Comparison of ENCODE assay signal across 8 cellular contexts in genomic region chrX:29662759-29663503, GRCh38.
DNase-seq lines count a peak whose midpoint lies in the region; ATAC-seq and TF ChIP-seq lines count a peak whose summit lies in the region.

No MANE protein-coding gene starts in this region.

- peaks cover 9% of the 10 kb centered on the region for H3K9me3 Mint-ChIP-seq in natural killer cell treated with Interleukin-12 subunit alpha and Interleukin-12 subunit beta and Interleukin-15 and Interleukin-18, amount 100 ng/mL, for 72 hours

- ATAC-seq in natural killer cell treated with Interleukin-12 subunit alpha and Interleukin-12 subunit beta and Interleukin-15 and Interleukin-18, amount 100 ng/mL, for 72 hours: no peak

- in situ Hi-C loops in GM23248 (cut with MboI): no loop called here

- H3K27ac ChIP-seq in GM23248 (peak overlapping the region; percentile 79), spleen (no peak overlapping the region)

- TF ChIP-seq CTCF in NB4 (IDR thresholded peaks at IDR 0.05; ENCODE audit: low read depth, low read length) (no peak), foreskin fibroblast (IDR thresholded peaks at IDR 0.05; ENCODE audit: low read depth, low read length) (no peak), spleen (IDR thresholded peaks at IDR 0.05 in 8 of 11, conservative IDR thresholded peaks at IDR 0.05 in 3 of 11) (no peak)

- H3K27ac Mint-ChIP-seq in natural killer cell treated with Interleukin-12 subunit alpha and Interleukin-12 subunit beta and Interleukin-15 and Interleukin-18, amount 100 ng/mL, for 72 hours: no peak overlapping the region

- H3K4me1 Mint-ChIP-seq in natural killer cell treated with Interleukin-12 subunit alpha and Interleukin-12 subunit beta and Interleukin-15 and Interleukin-18, amount 100 ng/mL, for 72 hours (ENCODE audit: low read depth in 2 of 2): no peaks in the 10 kb centered on the region

- H3K4me3 ChIP-seq in GM23248: peak overlapping the region; percentile 43
- no peak overlapping the region for H3K4me3 ChIP-seq in NB4 (ENCODE audit: low read depth, low read length)
- H3K4me3 ChIP-seq in foreskin fibroblast (ENCODE audit: low read depth in 1 of 2, low read length in 2 of 2): no peak overlapping the region
- H3K4me3 ChIP-seq in spleen: no peak overlapping the region

- H3K27me3 ChIP-seq in GM23248 (replicated peaks; ENCODE audit: insufficient read depth): no peaks in the 10 kb centered on the region
- H3K27me3 ChIP-seq in spleen (replicated peaks in 1 of 7): no peaks in the 10 kb centered on the region

- H4K20me1 ChIP-seq in GM23248 (ENCODE audit: insufficient read depth): no peaks in the 10 kb centered on the region

- H3K36me3 ChIP-seq in GM23248 (ENCODE audit: low read depth) (no peaks in the 10 kb centered on the region), spleen (no peaks in the 10 kb centered on the region)

- peak; percentile 51 for DNase-seq in Ammon's horn (ENCODE audit: low spot score)
- peak; percentile 92 for DNase-seq in GM23248
- DNase-seq in NB4 (ENCODE audit: low read depth): peak; percentile 2
- DNase-seq in foreskin fibroblast: peak; percentile 81 to 86
- no peak for DNase-seq in DMS114 treated with DMSO at 0.1 percent for 48 hours (lab: John Stamatoyannopoulos, UW; ENCODE audit: unreplicated experiment)
- no peak for DNase-seq in natural killer cell treated with Interleukin-12 subunit alpha and Interleukin-12 subunit beta and Interleukin-15 and Interleukin-18, amount 100 ng/mL, for 72 hours (ENCODE audit: low spot score)
- no peak for DNase-seq in spleen
- no peak for DNase-seq in NCI-H1105 treated with DMSO at 0.1 percent for 48 hours (lab: John Stamatoyannopoulos, UW)

- no peaks in the 10 kb centered on the region for H3K27me3 Mint-ChIP-seq in natural killer cell treated with Interleukin-12 subunit alpha and Interleukin-12 subunit beta and Interleukin-15 and Interleukin-18, amount 100 ng/mL, for 72 hours

- no peaks in the 10 kb centered on the region for H3K79me2 ChIP-seq in GM23248 (ENCODE audit: insufficient read depth)

- H3K4me1 ChIP-seq in GM23248 (ENCODE audit: insufficient read depth) (peaks cover 30% of the 10 kb centered on the region), spleen (no peaks in the 10 kb centered on the region)

- peak overlapping the region; percentile 75 for H3K4me2 ChIP-seq in GM23248 (ENCODE audit: unreplicated experiment)

- H2AFZ ChIP-seq in GM23248: no peak overlapping the region; the same call in 1 of the 2 replicates

- H3K9me3 ChIP-seq in GM23248 (ENCODE audit: low read depth): no peaks in the 10 kb centered on the region
- no peaks in the 10 kb centered on the region for H3K9me3 ChIP-seq in spleen

- peaks cover 25% of the 10 kb centered on the region for H3F3A ChIP-seq in GM23248 (ENCODE audit: insufficient read depth)

- no peaks in the 10 kb centered on the region for H3K36me3 Mint-ChIP-seq in natural killer cell treated with Interleukin-12 subunit alpha and Interleukin-12 subunit beta and Interleukin-15 and Interleukin-18, amount 100 ng/mL, for 72 hours

- H3K4me3 Mint-ChIP-seq in natural killer cell treated with Interleukin-12 subunit alpha and Interleukin-12 subunit beta and Interleukin-15 and Interleukin-18, amount 100 ng/mL, for 72 hours: no peak overlapping the region

- intact Hi-C loops in spleen (cut with DNase I; ENCODE audit: low total_unique reads): no loop called here

- no peaks in the 10 kb centered on the region for H3K9me2 ChIP-seq in GM23248 (ENCODE audit: insufficient read depth)

- H3K9ac ChIP-seq in GM23248: peak overlapping the region; percentile 16

- no peak for TF ChIP-seq POLR2A in NB4 (IDR thresholded peaks at IDR 0.05; ENCODE audit: extremely low read depth, insufficient read length)
- TF ChIP-seq POLR2A in spleen (IDR thresholded peaks at IDR 0.05): no peak

- 0 to 2% methylated on average over 4 of the region's 4 CpGs for WGBS in GM23248 (ENCODE audit: low coverage in 1 of 2, low lambda C conversion rate in 2 of 2, missing lambda C conversion rate in 2 of 2), 2 experiments
- WGBS in spleen, 5 donors: 45 to 80% (median 58%) methylated on average over 4 of the region's 4 CpGs

Comparison
In these comparisons a context has a peak if more than half of its experiments do, and no peak if none do; other contexts are left out.
1. DNase-seq: peak in Ammon's horn (single experiment), GM23248 (single experiment), NB4 (single experiment) and foreskin fibroblast (2 of 2); none in DMS114 treated with DMSO at 0.1 percent for 48 hours (single experiment), natural killer cell treated with Interleukin-12 subunit alpha and Interleukin-12 subunit beta and Interleukin-15 and Interleukin-18, amount 100 ng/mL, for 72 hours (single experiment), spleen (single experiment) and NCI-H1105 treated with DMSO at 0.1 percent for 48 hours (single experiment).